In the genomic region with DNA sequence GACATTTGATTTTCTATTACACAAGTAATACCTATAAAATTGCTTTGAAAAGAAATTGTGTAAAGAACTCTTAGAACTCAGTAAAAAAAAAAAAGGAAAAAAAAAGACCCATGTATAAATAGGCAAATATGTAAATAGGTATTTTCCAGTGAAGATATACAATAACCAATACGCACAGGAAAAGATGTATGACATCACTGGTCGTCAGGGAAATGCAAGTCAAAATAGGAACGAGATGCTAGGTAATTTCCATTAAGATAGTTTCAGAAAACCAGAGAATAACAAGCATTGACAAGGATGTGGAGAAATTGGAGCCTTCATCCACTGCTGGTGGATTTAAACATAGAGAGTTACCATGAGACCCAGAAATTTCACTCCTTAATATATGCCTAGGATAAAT, we compare ENCODE assay signal across 12 cellular contexts.
A peak's percentile ranks its signal among the peaks of the same experiment; 100 is the strongest.
DNase-seq lines count a peak whose midpoint lies in the region; ATAC-seq and TF ChIP-seq lines count a peak whose summit lies in the region.
"Had no signal": no experiment of that assay in that cellular context is flagged by ENCODE, and none has a peak within 500 bp of the region (broad histone marks: within the 10 kb centered on the region; RNA-seq: fewer than 3 reads in every experiment).

No MANE protein-coding gene starts in this region.

- intact Hi-C loops in mammary epithelial cell (cut with micrococcal nuclease) (no loop called here), head of caudate nucleus (cut with DNase I) (no loop called here)
- intact Hi-C loops in activated CD4-positive, alpha-beta T cell treated with anti-CD3 and anti-CD28 coated beads, Interleukin-2, amount 10 ng/mL, durations not matched to agents 24 days and 14 days (cut with micrococcal nuclease), result no loop called here

- H3K4me3 Mint-ChIP-seq in activated CD4-positive, alpha-beta T cell treated with anti-CD3 and anti-CD28 coated beads, Interleukin-2, amount 10 ng/mL, durations not matched to agents 24 days and 14 days, result no peak overlapping the region
- H3K4me3 Mint-ChIP-seq: activated naive CD4-positive, alpha-beta T cell treated with anti-CD3 and anti-CD28 coated beads, Interleukin-2, amount 50 U/mL, for 24 hours had no signal

- no peaks in the 10 kb centered on the region for H3K4me1 Mint-ChIP-seq in activated CD4-positive, alpha-beta T cell treated with anti-CD3 and anti-CD28 coated beads, Interleukin-2, amount 10 ng/mL, durations not matched to agents 24 days and 14 days
- H3K4me1 Mint-ChIP-seq: activated naive CD4-positive, alpha-beta T cell treated with anti-CD3 and anti-CD28 coated beads, Interleukin-2, amount 50 U/mL, for 24 hours had no signal

- DNase-seq in T47D (ENCODE audit: low read depth in 1 of 2, low spot score in 1 of 2) (peak; percentile 5 to 24), mammary epithelial cell (no peak), hippocampal formation (lab: John Stamatoyannopoulos, UW) (no peak), G401 (ENCODE audit: low spot score) (no peak), head of caudate nucleus (no peak)
- peak; percentile 27 for DNase-seq in Jurkat, Clone E6-1 (ENCODE audit: low read depth, low spot score)
- no peak for DNase-seq in activated CD4-positive, alpha-beta T cell treated with anti-CD3 and anti-CD28 coated beads, Interleukin-2, amount 10 ng/mL, durations not matched to agents 24 days and 14 days
- DNase-seq: ACHN had no signal

- peaks cover 3% of the 10 kb centered on the region for H3K9me3 Mint-ChIP-seq in activated CD4-positive, alpha-beta T cell treated with anti-CD3 and anti-CD28 coated beads, Interleukin-2, amount 10 ng/mL, durations not matched to agents 24 days and 14 days
- H3K9me3 Mint-ChIP-seq: activated naive CD4-positive, alpha-beta T cell treated with anti-CD3 and anti-CD28 coated beads, Interleukin-2, amount 50 U/mL, for 24 hours had no signal

- no peak overlapping the region for H3K4me2 ChIP-seq in mammary epithelial cell (ENCODE audit: insufficient read depth, low read depth, low read length)

- H3K36me3 ChIP-seq in mammary epithelial cell (ENCODE audit: insufficient read depth, low read length), result no peaks in the 10 kb centered on the region
- H3K36me3 ChIP-seq: esophagus muscularis mucosa had no signal

- CTCF ChIA-PET in mammary epithelial cell (lab: Charles Lee; ENCODE audit: low non-redundant PET), result no interaction called here

- H3K9me3 ChIP-seq in mammary epithelial cell (replicated peaks; ENCODE audit: insufficient read depth, low read length), result peaks cover 7% of the 10 kb centered on the region
- H3K9me3 ChIP-seq: esophagus muscularis mucosa had no signal

- no peak for TF ChIP-seq CTCF in mammary epithelial cell (conservative IDR thresholded peaks at IDR 0.05 in 1 of 2, IDR thresholded peaks at IDR 0.05 in 1 of 2; ENCODE audit: extremely low read depth in 1 of 2, insufficient read depth in 1 of 2, low read depth in 1 of 2, low read length in 2 of 2)

- no peak overlapping the region for H2AFZ ChIP-seq in mammary epithelial cell (ENCODE audit: low read depth, low read length)
- H2AFZ ChIP-seq: parathyroid adenoma had no signal

- no peak overlapping the region for H3K9ac ChIP-seq in mammary epithelial cell (ENCODE audit: insufficient read depth, low read length)
- H3K9ac ChIP-seq: parathyroid adenoma had no signal

- no peak overlapping the region for H3K4me3 ChIP-seq in mammary epithelial cell (replicated peaks in 1 of 3; ENCODE audit: insufficient read depth in 1 of 3, low read depth in 2 of 3, low read length in 3 of 3)
- no peak overlapping the region for H3K4me3 ChIP-seq in Jurkat, Clone E6-1 (ENCODE audit: low read length)
- H3K4me3 ChIP-seq: esophagus muscularis mucosa had no signal

- H3K79me2 ChIP-seq in mammary epithelial cell (ENCODE audit: insufficient read depth, low read length), result no peaks in the 10 kb centered on the region
- H3K79me2 ChIP-seq: parathyroid adenoma had no signal

- dilution Hi-C loops in mammary epithelial cell (cut with HindIII; ENCODE audit: low sequenced_read_pairs), result no loop called here

- no peaks in the 10 kb centered on the region for H3K4me1 ChIP-seq in mammary epithelial cell (ENCODE audit: insufficient read depth, low read length)
- H3K4me1 ChIP-seq: esophagus muscularis mucosa, parathyroid adenoma had no signal

- no peaks in the 10 kb centered on the region for H3K27me3 ChIP-seq in mammary epithelial cell (ENCODE audit: insufficient read depth, low read length)
- H3K27me3 ChIP-seq: esophagus muscularis mucosa had no signal

- no peak overlapping the region for H3K27ac ChIP-seq in mammary epithelial cell (ENCODE audit: insufficient read depth, low read depth, low read length)
- H3K27ac ChIP-seq: esophagus muscularis mucosa, parathyroid adenoma had no signal

- WGBS in mammary epithelial cell (ENCODE audit: low coverage, missing lambda C conversion rate), result 51% methylated on average over 3 of the region's 3 CpGs

- H3K36me3 Mint-ChIP-seq in activated CD4-positive, alpha-beta T cell treated with anti-CD3 and anti-CD28 coated beads, Interleukin-2, amount 10 ng/mL, durations not matched to agents 24 days and 14 days (ENCODE audit: low read depth), result no peaks in the 10 kb centered on the region
- H3K36me3 Mint-ChIP-seq: activated naive CD4-positive, alpha-beta T cell treated with anti-CD3 and anti-CD28 coated beads, Interleukin-2, amount 50 U/mL, for 24 hours had no signal

- no TSS peak for BruUV-seq in mammary epithelial cell (replicated peaks; lab: Mats Ljungman, UMichigan)

- peak; percentile 63 for ATAC-seq in HG02763 (IDR thresholded peaks at IDR 0.05; ENCODE audit: unreplicated experiment)

- no peak overlapping the region for H3K27ac Mint-ChIP-seq in activated CD4-positive, alpha-beta T cell treated with anti-CD3 and anti-CD28 coated beads, Interleukin-2, amount 10 ng/mL, durations not matched to agents 24 days and 14 days
- H3K27ac Mint-ChIP-seq: activated naive CD4-positive, alpha-beta T cell treated with anti-CD3 and anti-CD28 coated beads, Interleukin-2, amount 50 U/mL, for 24 hours had no signal

- in situ Hi-C loops in T47D (cut with HindIII; ENCODE audit: low pct_unique_long_range_greater_than_20kb, low sequenced_read_pairs), result no loop called here
- in situ Hi-C loops in mammary epithelial cell (cut with MboI; ENCODE audit: low sequenced_read_pairs in 2 of 2), result no loop called here
- in situ Hi-C loops in G401 (cut with HindIII; ENCODE audit: low sequenced_read_pairs), result no loop called here

- no peaks in the 10 kb centered on the region for H3K27me3 Mint-ChIP-seq in activated CD4-positive, alpha-beta T cell treated with anti-CD3 and anti-CD28 coated beads, Interleukin-2, amount 10 ng/mL, durations not matched to agents 24 days and 14 days
- H3K27me3 Mint-ChIP-seq: activated naive CD4-positive, alpha-beta T cell treated with anti-CD3 and anti-CD28 coated beads, Interleukin-2, amount 50 U/mL, for 24 hours had no signal

- H4K20me1 ChIP-seq in mammary epithelial cell (ENCODE audit: insufficient read depth, low read length), result no peaks in the 10 kb centered on the region

Comparison
In these comparisons a context has a peak if more than half of its experiments do, and no peak if none do; other contexts are left out.
1. DNase-seq: peak in T47D (2 of 2) and Jurkat, Clone E6-1 (single experiment); none in mammary epithelial cell (single experiment), activated CD4-positive, alpha-beta T cell treated with anti-CD3 and anti-CD28 coated beads, Interleukin-2, amount 10 ng/mL, durations not matched to agents 24 days and 14 days (single experiment), hippocampal formation (0 of 2), G401 (single experiment) and head of caudate nucleus (0 of 42).